Comparison of ENCODE assay signal across 4 cellular contexts in the genomic region with DNA sequence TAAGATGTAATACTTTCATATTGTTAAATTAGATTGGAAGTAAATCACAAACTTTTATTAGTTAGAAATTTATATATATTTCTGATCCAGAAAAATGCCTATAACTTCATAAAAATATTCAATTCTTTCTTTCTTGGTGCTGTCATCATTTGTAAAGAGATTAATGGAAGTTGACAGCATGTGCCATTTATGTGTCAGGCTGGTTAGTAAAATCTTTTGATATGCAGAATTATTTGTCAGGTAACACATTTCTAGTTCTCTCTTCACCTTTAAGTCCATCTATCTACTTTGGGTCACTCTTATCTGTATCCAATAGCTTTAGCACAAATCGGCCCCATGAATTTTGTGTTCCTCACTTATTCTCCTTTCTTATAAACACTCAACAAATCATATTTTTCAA.
"Had no signal": no experiment of that assay in that cellular context is flagged by ENCODE, and none has a peak within 500 bp of the region (broad histone marks: within the 10 kb centered on the region; RNA-seq: fewer than 3 reads in every experiment).

No MANE protein-coding gene starts in this region.

- ATAC-seq: GM23338, HCT116 had no signal

- H2AFZ ChIP-seq: GM23248, GM23338 had no signal

- H3K36me3 ChIP-seq: HAP-1 had no signal

- H3K4me2 ChIP-seq: GM23338 had no signal

- H3K9me3 ChIP-seq: HAP-1 had no signal

- H3K9ac ChIP-seq: GM23248 had no signal

- H3K27ac ChIP-seq: GM23248 had no signal

- H3K4me3 ChIP-seq: GM23248, GM23338, HAP-1 had no signal
